Comparison of ENCODE assay signal across 1 cellular context in genomic region chr7:23242935-23243334, GRCh38.
TF ChIP-seq lines count a peak whose summit lies in the region.

No MANE protein-coding gene starts in this region.

TF ChIP-seq in IMR-90, 13 proteins besides CTCF, POLR2A, EP300 and RAD21 (continued from another document):
- TF ChIP-seq MAZ (IDR thresholded peaks at IDR 0.05; ENCODE audit: borderline replicate concordance, low read depth, low read length): no peak
- no peak for TF ChIP-seq SMC3 (IDR thresholded peaks at IDR 0.05; ENCODE audit: low read depth, low read length)
- TF ChIP-seq CHD1 (IDR thresholded peaks at IDR 0.05; ENCODE audit: low read depth, low read length): no peak
- no peak for TF ChIP-seq FOS (IDR thresholded peaks at IDR 0.05; ENCODE audit: low read depth, low read length)
- TF ChIP-seq NFE2L2 (IDR thresholded peaks at IDR 0.05; ENCODE audit: low read depth, low read length): no peak
- no peak for TF ChIP-seq MAFK (IDR thresholded peaks at IDR 0.05; ENCODE audit: low read depth, low read length)
- no peak for TF ChIP-seq CEBPB (IDR thresholded peaks at IDR 0.05; ENCODE audit: low read depth, low read length)
- TF ChIP-seq MXI1 (IDR thresholded peaks at IDR 0.05; ENCODE audit: borderline replicate concordance, low read depth, low read length): no peak
- no peak for TF ChIP-seq RCOR1 (IDR thresholded peaks at IDR 0.05; ENCODE audit: insufficient replicate concordance, low read length)
- no peak for TF ChIP-seq ELK1 (IDR thresholded peaks at IDR 0.05; ENCODE audit: borderline replicate concordance, low read depth, low read length)
- TF ChIP-seq USF2 (IDR thresholded peaks at IDR 0.05; ENCODE audit: low read depth, low read length): no peak
- TF ChIP-seq BHLHE40 (IDR thresholded peaks at IDR 0.05; ENCODE audit: low read depth, low read length): no peak
